ENCODE assay signal across 26 cellular contexts in genomic region chr4:109676886-109677285, GRCh38. TPM values are rescaled to one million over a fixed set of nuclear protein-coding genes. Genes with fewer than 3 reads are reported as not detected.
DNase-seq lines count a peak whose midpoint lies in the region; ATAC-seq, FAIRE-seq and TF ChIP-seq lines count a peak whose summit lies in the region.
"Had no signal": no experiment of that assay in that cellular context is flagged by ENCODE, and none has a peak within 500 bp of the region (broad histone marks: within the 10 kb centered on the region; RNA-seq: fewer than 3 reads in every experiment).

No MANE protein-coding gene starts in this region.

- in situ Hi-C loops in brain microvascular endothelial cell (cut with HindIII; ENCODE audit: low pct_ligation_motif_present, low sequenced_read_pairs): no loop called here

- no peaks in the 10 kb centered on the region for H3K79me2 ChIP-seq in KMS-11 (ENCODE audit: insufficient read depth, low read depth)

- no peaks in the 10 kb centered on the region for H4K20me1 ChIP-seq in KMS-11 (ENCODE audit: insufficient read depth)

- H3K4me3 ChIP-seq in KMS-11 (IDR thresholded peaks at IDR 0.05; ENCODE audit: insufficient read depth, low read depth, low read length): no peak overlapping the region
- H3K4me3 ChIP-seq in brain microvascular endothelial cell (ENCODE audit: low read depth, low read length): no peak overlapping the region
- no peak overlapping the region for H3K4me3 ChIP-seq in ascending aorta
- H3K4me3 ChIP-seq: colonic mucosa, pancreas, thyroid gland had no signal

- H3K27ac ChIP-seq in KMS-11 (no peak overlapping the region), brain microvascular endothelial cell (no peak overlapping the region), ascending aorta (no peak overlapping the region)
- H3K27ac ChIP-seq: colonic mucosa, pancreas, thyroid gland had no signal

- H3K9me3 ChIP-seq in ascending aorta: no peaks in the 10 kb centered on the region
- H3K9me3 ChIP-seq: Caco-2, colonic mucosa, pancreas, thyroid gland had no signal

- FAIRE-seq in D721Med (lab: Jason Lieb, UNC): no peak
- FAIRE-seq: pancreas had no signal

- no peak overlapping the region for H3K9ac ChIP-seq in KMS-11

- TF ChIP-seq CTCF in D721Med (IDR thresholded peaks at IDR 0.05; ENCODE audit: insufficient read depth, missing control alignments): peak; percentile 12
- 0 out of 2 replicates have a peak, but pooled peaks have one; percentile 23 for TF ChIP-seq CTCF in KMS-11 (conservative IDR thresholded peaks at IDR 0.05; ENCODE audit: low read depth, low read length)
- TF ChIP-seq CTCF in brain microvascular endothelial cell (IDR thresholded peaks at IDR 0.05; ENCODE audit: low read depth, low read length, missing control alignments): peak; percentile 11
- no peak for TF ChIP-seq CTCF in ascending aorta (IDR thresholded peaks at IDR 0.05)

- no peak overlapping the region for H3K4me2 ChIP-seq in KMS-11

- H3K4me1 ChIP-seq in KMS-11 (ENCODE audit: low read depth, poor library complexity, severe bottlenecking): no peaks in the 10 kb centered on the region
- H3K4me1 ChIP-seq in ascending aorta: no peaks in the 10 kb centered on the region
- H3K4me1 ChIP-seq: Caco-2, colonic mucosa, pancreas, thyroid gland had no signal

- no peak for ATAC-seq in HG02588 (IDR thresholded peaks at IDR 0.05; ENCODE audit: unreplicated experiment)
- ATAC-seq: natural killer cell treated with Interleukin-12 subunit alpha and Interleukin-12 subunit beta and Interleukin-15 and Interleukin-18, amount 100 ng/mL, for 72 hours; stimulated activated naive B cell treated with anti-CD40 and anti-IgM and Interleukin-4, amounts not matched to agents 10 μg/mL and 1 μg/mL and 100 μg/mL, for 72 hours had no signal

- intact Hi-C loops in ascending aorta (cut with DNase I): no loop called here

- H3K36me3 ChIP-seq in KMS-11 (ENCODE audit: insufficient read depth): no peaks in the 10 kb centered on the region
- H3K36me3 ChIP-seq in brain microvascular endothelial cell (replicated peaks): no peaks in the 10 kb centered on the region
- H3K36me3 ChIP-seq in ascending aorta: no peaks in the 10 kb centered on the region
- H3K36me3 ChIP-seq: colonic mucosa, pancreas, thyroid gland had no signal

- DNase-seq in D721Med (ENCODE audit: insufficient read length, low spot score) (no peak), brain microvascular endothelial cell (no peak), myocyte (ENCODE audit: low read depth) (peak; percentile 2), ascending aorta (ENCODE audit: low spot score in 2 of 2) (no peak), SK-N-DZ (ENCODE audit: low spot score) (no peak)
- DNase-seq: activated CD4-positive, alpha-beta T cell treated with anti-CD3 and anti-CD28 coated beads, Interleukin-2, amount 50 U/mL, for 1 hour; activated CD8-positive, alpha-beta memory T cell treated with anti-CD3 and anti-CD28 coated beads, Interleukin-2, amount 50 U/mL, for 48 hours; activated gamma-delta T cell; aorta; Caco-2; colonic mucosa; H7; hippocampal formation; islet precursor cell; KBM-7; MV-4-11; NCI-H187 treated with DMSO at 0.1 percent for 48 hours; NCI-H446; NK-92 treated with Interleukin-12 subunit alpha and Interleukin-12 subunit beta, amount 100 ng/mL, for 24 hours; pancreas; Right ventricle myocardium superior; stimulated activated naive B cell treated with anti-CD40 and anti-IgM and Interleukin-4, amounts not matched to agents 10 μg/mL and 1 μg/mL and 100 μg/mL, for 72 hours; thyroid gland had no signal

- no peaks in the 10 kb centered on the region for H3K27me3 ChIP-seq in KMS-11 (ENCODE audit: insufficient read depth, low read depth)
- no peaks in the 10 kb centered on the region for H3K27me3 ChIP-seq in brain microvascular endothelial cell (replicated peaks)
- H3K27me3 ChIP-seq in ascending aorta: no peaks in the 10 kb centered on the region
- H3K27me3 ChIP-seq: colonic mucosa, pancreas, thyroid gland had no signal

- H2AFZ ChIP-seq in KMS-11 (ENCODE audit: low read depth): no peak overlapping the region

RNA-seq across cellular contexts. Expression of gene CASP6, which starts 26.4 kb away (rescaled TPM):
- total RNA-seq in myocyte: 11.6 and 18.3 TPM in 2 replicates
- 11.7 TPM for polyA plus RNA-seq in myocyte (2012)
- not detected for total RNA-seq in ascending aorta
- polyA plus RNA-seq in SK-N-DZ (2014; cell fraction: cytosol; rRNA removed): 17.3 and 21.7 TPM in 2 replicates
- polyA plus RNA-seq in SK-N-DZ (2014; cell fraction: nucleus; rRNA removed): 9.8 and 11.3 TPM in 2 replicates

RNA-seq across cellular contexts. Expression of gene PLA2G12A, which starts 53.0 kb away (rescaled TPM):
- 22.2 and 22.4 TPM in 2 replicates for total RNA-seq in myocyte
- 33.3 TPM for polyA plus RNA-seq in myocyte (2012)
- total RNA-seq in ascending aorta: 8.9 TPM
- polyA plus RNA-seq in SK-N-DZ (2014; cell fraction: cytosol; rRNA removed): 6.0 and 11.2 TPM in 2 replicates
- 4.2 and 16.3 TPM in 2 replicates for polyA plus RNA-seq in SK-N-DZ (2014; cell fraction: nucleus; rRNA removed)

Comparison
In these comparisons a context has a peak if more than half of its experiments do, and no peak if none do; other contexts are left out.
1. CTCF ChIP-seq: peak in D721Med (single experiment), KMS-11 (single experiment) and brain microvascular endothelial cell (single experiment); none in ascending aorta (0 of 3).
2. RNA of gene CASP6, which starts 26.4 kb away (total RNA-seq): 11.6 to 18.3 TPM in myocyte; not detected in ascending aorta (single experiment); every median in the first group is over 10 times any median in the second.